7 cellular contexts compared by ENCODE assay signal in the genomic region with DNA sequence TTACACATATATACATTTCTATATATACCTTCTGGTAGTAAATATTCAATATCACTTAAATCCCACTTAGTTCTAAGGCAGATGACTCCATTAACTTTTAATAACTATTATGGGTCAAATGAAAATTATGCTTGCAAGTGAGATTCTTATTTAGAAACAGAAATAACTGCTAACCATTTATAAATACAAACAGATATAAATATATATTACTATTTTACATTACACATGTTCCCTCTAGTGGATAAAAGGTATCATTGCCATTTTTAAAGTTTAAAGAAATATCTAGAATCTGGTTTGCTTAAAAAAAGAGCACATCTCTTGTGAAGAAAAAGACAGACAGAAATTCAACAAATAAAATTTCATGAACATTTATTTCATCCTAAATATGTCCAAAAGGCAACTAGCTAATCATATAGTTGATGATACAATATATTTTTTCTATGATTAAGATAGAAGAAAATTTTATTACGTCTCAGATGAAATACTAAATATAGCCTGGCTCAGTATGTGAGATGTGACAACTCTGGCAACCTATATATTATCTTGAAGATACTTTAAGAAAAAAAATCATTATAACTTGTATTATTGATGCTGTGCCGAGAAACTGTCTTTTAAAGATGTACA. TPM values are rescaled to one million over a fixed set of nuclear protein-coding genes. Genes with fewer than 3 reads are reported as not detected.
DNase-seq lines count a peak whose midpoint lies in the region; ATAC-seq, FAIRE-seq and TF ChIP-seq lines count a peak whose summit lies in the region.

No MANE protein-coding gene starts in this region.

- peaks cover 23% of the 10 kb centered on the region for H3K36me3 Mint-ChIP-seq in osteocyte (ENCODE audit: unreplicated experiment)

- DNase-seq in G401 (ENCODE audit: low spot score): peak; percentile 8
- DNase-seq in NAMALWA (ENCODE audit: low spot score): peak; percentile 51
- DNase-seq in cerebellar cortex (ENCODE audit: low spot score): peak; percentile 21
- DNase-seq in osteocyte (ENCODE audit: extremely low spot score, unreplicated experiment): no peak
- no peak for DNase-seq in globus pallidus (ENCODE audit: low spot score)
- no peak for DNase-seq in GM19239 (ENCODE audit: insufficient read length, low spot score)

- in situ Hi-C loops in G401 (cut with HindIII; ENCODE audit: low sequenced_read_pairs): no loop called here

- H3K27ac Mint-ChIP-seq in osteocyte (ENCODE audit: unreplicated experiment): no peak overlapping the region

- no peak for FAIRE-seq in GM19239 (lab: Jason Lieb, UNC)

- no peak overlapping the region for H3K4me3 Mint-ChIP-seq in osteocyte (ENCODE audit: unreplicated experiment)

- H3K4me1 Mint-ChIP-seq in osteocyte (ENCODE audit: unreplicated experiment): no peaks in the 10 kb centered on the region

- no peaks in the 10 kb centered on the region for H3K9me3 Mint-ChIP-seq in osteocyte (ENCODE audit: unreplicated experiment)

- TF ChIP-seq CTCF in osteocyte (IDR thresholded peaks at IDR 0.05): peak; percentile 62

- ATAC-seq in HG03097 (IDR thresholded peaks at IDR 0.05; ENCODE audit: low FRiP score, unreplicated experiment): no peak

- H3K27me3 Mint-ChIP-seq in osteocyte (ENCODE audit: unreplicated experiment): no peaks in the 10 kb centered on the region

RNA-seq across cellular contexts. Expression of a gene that starts 11.7 kb away (rescaled TPM):
- total RNA-seq in G401 (2014; rRNA removed; shearing (Covaris generic)): 47.7 and 47.9 TPM in 2 replicates
- total RNA-seq in osteocyte: 4.4 and 6.7 TPM in 2 replicates

RNA-seq across cellular contexts. Expression of a gene that starts 35.0 kb away (rescaled TPM):
- 34.0 and 63.6 TPM in 2 replicates for total RNA-seq in G401 (2014; rRNA removed; shearing (Covaris generic))
- total RNA-seq in osteocyte: 34.4 and 35.0 TPM in 2 replicates

Comparison
In these comparisons a context has a peak if more than half of its experiments do, and no peak if none do; other contexts are left out.
1. DNase-seq: peak in G401 (single experiment), NAMALWA (single experiment) and cerebellar cortex (single experiment); none in osteocyte (single experiment), globus pallidus (single experiment) and GM19239 (single experiment).